ENCODE assay signal across 22 cellular contexts in the genomic region with DNA sequence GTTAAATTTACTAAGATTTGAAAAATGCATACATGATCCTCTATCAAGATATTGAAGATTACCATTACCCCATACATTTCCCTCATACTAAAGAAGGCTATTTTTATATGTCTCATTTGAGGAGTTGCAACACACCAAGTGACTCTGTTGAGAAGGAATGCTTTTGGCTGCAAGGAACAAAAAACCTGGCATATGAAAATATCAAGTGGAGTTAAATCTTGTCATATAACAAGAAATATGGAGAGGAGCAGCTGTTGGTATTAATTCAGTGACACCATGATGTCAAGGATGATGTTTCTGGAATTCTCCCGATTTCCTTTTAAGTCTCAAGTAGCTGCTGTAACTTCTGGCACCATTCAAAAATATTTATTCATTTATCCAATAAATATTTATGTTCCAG.
DNase-seq lines count a peak whose midpoint lies in the region; FAIRE-seq and TF ChIP-seq lines count a peak whose summit lies in the region.
"Had no signal": no experiment of that assay in that cellular context is flagged by ENCODE, and none has a peak within 500 bp of the region (broad histone marks: within the 10 kb centered on the region; RNA-seq: fewer than 3 reads in every experiment).

No MANE protein-coding gene starts in this region.

- no peaks in the 10 kb centered on the region for H3F3A ChIP-seq in PC-9 (ENCODE audit: insufficient read depth, low read depth)

- no peak for FAIRE-seq in astrocyte (lab: Jason Lieb, UNC)

- H3K27ac Mint-ChIP-seq in HFFc6 (peak overlapping the region; percentile 92), astrocyte (ENCODE audit: unreplicated experiment) (no peak overlapping the region)
- H3K27ac Mint-ChIP-seq: activated B cell treated with CpG ODN at 0.5 μM for 24 hours; activated CD4-positive, alpha-beta memory T cell treated with anti-CD3 and anti-CD28 coated beads for 36 hours had no signal

- no TSS peak for BruUV-seq in PC-9 (replicated peaks; lab: Mats Ljungman, UMichigan)

- peaks cover 55% of the 10 kb centered on the region for H3K4me1 ChIP-seq in ACC112 (ENCODE audit: control insufficient read depth, insufficient read depth, low read length, unreplicated experiment)
- peaks cover 24% of the 10 kb centered on the region for H3K4me1 ChIP-seq in astrocyte (ENCODE audit: insufficient read depth, low read length)
- peaks cover 0 to 3% (median 0%) of the 10 kb centered on the region in 6 donors for H3K4me1 ChIP-seq in spleen
- 0 out of 2 replicates have a peak, but pooled peaks cover 7% of the 10 kb centered on the region for H3K4me1 ChIP-seq in PC-9 (replicated peaks; ENCODE audit: insufficient read depth)
- H3K4me1 ChIP-seq: BLaER1 treated with 17β-estradiol and CSF1 and Interleukin-3, amounts not matched to agents 10 nM and 100 nM had no signal

- no peak for TF ChIP-seq CTCF in HFFc6 (IDR thresholded peaks at IDR 0.05)
- TF ChIP-seq CTCF in astrocyte (IDR thresholded peaks at IDR 0.05; ENCODE audit: insufficient read depth, low read depth, low read length): no peak
- TF ChIP-seq CTCF in fibroblast of villous mesenchyme (IDR thresholded peaks at IDR 0.05; ENCODE audit: insufficient read depth, low read depth, low read length): no peak
- no peak for TF ChIP-seq CTCF in spleen (IDR thresholded peaks at IDR 0.05 in 8 of 11, conservative IDR thresholded peaks at IDR 0.05 in 3 of 11)
- no peak for TF ChIP-seq CTCF in PC-9 (conservative IDR thresholded peaks at IDR 0.05)

- H3K4me1 Mint-ChIP-seq in HFFc6 (ENCODE audit: low read depth) (peaks cover 78% of the 10 kb centered on the region), astrocyte (ENCODE audit: low read depth, unreplicated experiment) (peaks cover 58% of the 10 kb centered on the region)
- H3K4me1 Mint-ChIP-seq: activated B cell treated with CpG ODN at 0.5 μM for 24 hours had no signal

- H3K27me3 Mint-ChIP-seq in HFFc6 (ENCODE audit: insufficient read depth) (peaks cover 2% of the 10 kb centered on the region; the same call in 1 of the 2 replicates), astrocyte (ENCODE audit: low read depth, unreplicated experiment) (no peaks in the 10 kb centered on the region)
- H3K27me3 Mint-ChIP-seq: activated B cell treated with CpG ODN at 0.5 μM for 24 hours; activated CD4-positive, alpha-beta memory T cell treated with anti-CD3 and anti-CD28 coated beads for 36 hours had no signal

- H4K20me1 ChIP-seq in astrocyte (ENCODE audit: insufficient read depth, low read length) (no peaks in the 10 kb centered on the region), PC-9 (ENCODE audit: insufficient read depth) (no peaks in the 10 kb centered on the region)
- H4K20me1 ChIP-seq: BLaER1 treated with 17β-estradiol and CSF1 and Interleukin-3, amounts not matched to agents 10 nM and 100 nM had no signal

- no peaks in the 10 kb centered on the region for H3K9me2 ChIP-seq in PC-9 (ENCODE audit: insufficient read depth)

- DNase-seq in HFFc6 (peak; percentile 73), astrocyte (ENCODE audit: low read depth) (peak; percentile 36), fibroblast of villous mesenchyme (ENCODE audit: low read depth) (peak; percentile 70), anterior cingulate cortex (lab: John Stamatoyannopoulos, UW) (no peak), DMS114 treated with DMSO at 0.1 percent for 48 hours (lab: John Stamatoyannopoulos, UW; ENCODE audit: unreplicated experiment) (no peak), spleen (no peak), PC-9 (no peak)
- DNase-seq: activated B cell treated with CpG ODN at 0.5 μM for 24 hours; activated CD4-positive, alpha-beta memory T cell treated with anti-CD3 and anti-CD28 coated beads for 36 hours; activated gamma-delta T cell treated with Interleukin-2 at 50 U/mL for 16 hours; activated T-cell treated with anti-CD3 and anti-CD28 coated beads for 4 hours; amygdala; GOT3; KG1; NCI-H1105; NCI-H2029 treated with DMSO at 0.1 percent for 48 hours; NK-92 treated with Interleukin-12 subunit alpha and Interleukin-12 subunit beta, amount 100 ng/mL, for 24 hours; RPMI8226; stimulated activated CD4-positive, alpha-beta T cell treated with anti-CD3 and anti-CD28 coated beads, Interleukin-12 subunit alpha, Interleukin-12 subunit beta, amount 100 ng/mL, for 4 hours; T1000 had no signal

- H3K36me3 Mint-ChIP-seq in HFFc6 (ENCODE audit: low read depth) (peaks cover 16% of the 10 kb centered on the region), astrocyte (ENCODE audit: low read depth, unreplicated experiment) (peaks cover 8% of the 10 kb centered on the region)
- H3K36me3 Mint-ChIP-seq: activated CD4-positive, alpha-beta memory T cell treated with anti-CD3 and anti-CD28 coated beads for 36 hours had no signal

- H3K27ac ChIP-seq in ACC112 (ENCODE audit: low read depth, low read length) (peak overlapping the region; percentile 82), astrocyte (ENCODE audit: low read depth, low read length) (no peak overlapping the region), spleen (no peak overlapping the region), PC-9 (no peak overlapping the region)
- H3K27ac ChIP-seq: BLaER1 treated with 17β-estradiol and CSF1 and Interleukin-3, amounts not matched to agents 10 nM and 100 nM had no signal

- H3K9me3 Mint-ChIP-seq in HFFc6 (peaks cover 12% of the 10 kb centered on the region), astrocyte (ENCODE audit: unreplicated experiment) (peaks cover 15% of the 10 kb centered on the region)

- POLR2A ChIA-PET in PC-9 (lab: Charles Lee; ENCODE audit: unreplicated experiment): no interaction called here

- CTCF ChIA-PET in PC-9 (lab: Charles Lee): no interaction called here

- 80 to 88% (median 86%) methylated on average over 1 of the region's 1 CpG for WGBS in spleen, 5 donors

- H3K4me2 ChIP-seq in astrocyte (ENCODE audit: low read length) (no peak overlapping the region), PC-9 (no peak overlapping the region)
- H3K4me2 ChIP-seq: BLaER1 treated with 17β-estradiol and CSF1 and Interleukin-3, amounts not matched to agents 10 nM and 100 nM had no signal

- H2AFZ ChIP-seq in ACC112 (ENCODE audit: low read length, unreplicated experiment) (no peak overlapping the region), astrocyte (ENCODE audit: low read depth, low read length) (no peak overlapping the region), PC-9 (no peak overlapping the region)

- no peaks in the 10 kb centered on the region for H3K36me3 ChIP-seq in ACC112 (ENCODE audit: insufficient read depth, low read length)
- no peaks in the 10 kb centered on the region for H3K36me3 ChIP-seq in astrocyte (ENCODE audit: insufficient read depth, low read length)
- no peaks in the 10 kb centered on the region for H3K36me3 ChIP-seq in spleen
- no peaks in the 10 kb centered on the region for H3K36me3 ChIP-seq in PC-9 (ENCODE audit: low read depth)
- H3K36me3 ChIP-seq: BLaER1 treated with 17β-estradiol and CSF1 and Interleukin-3, amounts not matched to agents 10 nM and 100 nM had no signal

- H3K79me2 ChIP-seq in ACC112 (ENCODE audit: control insufficient read depth, insufficient read depth, low read length, unreplicated experiment): no peaks in the 10 kb centered on the region
- H3K79me2 ChIP-seq in astrocyte (ENCODE audit: insufficient read depth, low read length): no peaks in the 10 kb centered on the region
- no peaks in the 10 kb centered on the region for H3K79me2 ChIP-seq in PC-9 (ENCODE audit: low read depth)

- no peaks in the 10 kb centered on the region for H3K9me3 ChIP-seq in astrocyte (ENCODE audit: insufficient read depth, low read depth, low read length)
- peaks cover 0 to 24% (median 8%) of the 10 kb centered on the region in 8 donors for H3K9me3 ChIP-seq in spleen
- no peaks in the 10 kb centered on the region for H3K9me3 ChIP-seq in PC-9 (ENCODE audit: insufficient read depth, low read depth)

- H3K4me3 Mint-ChIP-seq in HFFc6: no peak overlapping the region
- H3K4me3 Mint-ChIP-seq in astrocyte (ENCODE audit: unreplicated experiment): no peak overlapping the region
- H3K4me3 Mint-ChIP-seq: activated B cell treated with CpG ODN at 0.5 μM for 24 hours; activated CD4-positive, alpha-beta memory T cell treated with anti-CD3 and anti-CD28 coated beads for 36 hours had no signal

- intact Hi-C loops in spleen (cut with DNase I; ENCODE audit: low total_unique reads) (no loop called here), PC-9 (cut with micrococcal nuclease; ENCODE audit: unreplicated experiment) (no loop called here)

- H3K27me3 ChIP-seq in ACC112 (ENCODE audit: insufficient read depth, low read length) (no peaks in the 10 kb centered on the region), astrocyte (ENCODE audit: insufficient read depth, low read length) (no peaks in the 10 kb centered on the region), spleen (replicated peaks in 1 of 7) (no peaks in the 10 kb centered on the region), PC-9 (ENCODE audit: insufficient read depth, low read depth) (no peaks in the 10 kb centered on the region)
- H3K27me3 ChIP-seq: BLaER1 treated with 17β-estradiol and CSF1 and Interleukin-3, amounts not matched to agents 10 nM and 100 nM had no signal

- H3K9ac ChIP-seq in astrocyte (ENCODE audit: low read length): no peak overlapping the region
- H3K9ac ChIP-seq: BLaER1 treated with 17β-estradiol and CSF1 and Interleukin-3, amounts not matched to agents 10 nM and 100 nM had no signal

- H3K4me3 ChIP-seq in ACC112 (ENCODE audit: low read depth, low read length) (no peak overlapping the region), astrocyte (ENCODE audit: insufficient read depth, low read depth, low read length) (no peak overlapping the region), fibroblast of villous mesenchyme (ENCODE audit: low read depth, low read length) (no peak overlapping the region), spleen (no peak overlapping the region), PC-9 (no peak overlapping the region)
- H3K4me3 ChIP-seq: BLaER1 treated with 17β-estradiol and CSF1 and Interleukin-3, amounts not matched to agents 10 nM and 100 nM had no signal

- TF ChIP-seq POLR2A in spleen (IDR thresholded peaks at IDR 0.05): no peak

Comparison
In these comparisons a context has a peak if more than half of its experiments do, and no peak if none do; other contexts are left out.
1. DNase-seq: peak in HFFc6 (single experiment), astrocyte (single experiment) and fibroblast of villous mesenchyme (single experiment); none in anterior cingulate cortex (0 of 58), DMS114 treated with DMSO at 0.1 percent for 48 hours (single experiment), spleen (single experiment) and PC-9 (0 of 2).